ENCODE assay signal across 11 cellular contexts in genomic region chr13:40613954-40614353, GRCh38. TPM values are rescaled to one million over a fixed set of nuclear protein-coding genes. Genes with fewer than 3 reads are reported as not detected.
DNase-seq lines count a peak whose midpoint lies in the region; ATAC-seq and TF ChIP-seq lines count a peak whose summit lies in the region.
"Had no signal": no experiment of that assay in that cellular context is flagged by ENCODE, and none has a peak within 500 bp of the region (broad histone marks: within the 10 kb centered on the region; RNA-seq: fewer than 3 reads in every experiment).

No MANE protein-coding gene starts in this region.

- H3K27ac ChIP-seq in breast epithelium (peak overlapping the region; percentile 13 to 62), mammary epithelial cell (ENCODE audit: insufficient read depth, low read depth, low read length) (no peak overlapping the region), uterus (peak overlapping the region; percentile 70 to 82), ovary (no peak overlapping the region)
- H3K27ac ChIP-seq: RWPE1 had no signal

- H3K9ac ChIP-seq in mammary epithelial cell (ENCODE audit: insufficient read depth, low read length): no peak overlapping the region

- intact Hi-C loops in breast epithelium (cut with DNase I; ENCODE audit: low total_unique reads): no loop called here
- intact Hi-C loops in mammary epithelial cell (cut with micrococcal nuclease): loop anchor here (5.0 kb wide), 1 partner anchor 48 kb away; no protein-coding TSS in a partner anchor
- intact Hi-C loops in uterus (cut with DNase I; ENCODE audit: low total_unique reads): no loop called here
- intact Hi-C loops in ovary (cut with DNase I): no loop called here

- DNase-seq in breast epithelium (ENCODE audit: low spot score in 2 of 2): no peak
- DNase-seq in mammary epithelial cell: no peak
- DNase-seq in central memory CD8-positive, alpha-beta T cell (ENCODE audit: low spot score in 2 of 2): no peak
- DNase-seq in midbrain (lab: John Stamatoyannopoulos, UW): peak; percentile 32
- DNase-seq in uterus: no peak
- DNase-seq in ovary: no peak
- DNase-seq: effector CD8-positive, alpha-beta T cell; GOT3 had no signal

- BruUV-seq in mammary epithelial cell (replicated peaks; lab: Mats Ljungman, UMichigan): no TSS peak

- dilution Hi-C loops in mammary epithelial cell (cut with HindIII; ENCODE audit: low sequenced_read_pairs): no loop called here

- H3K27me3 Mint-ChIP-seq in central memory CD8-positive, alpha-beta T cell: no peaks in the 10 kb centered on the region

- H3K36me3 ChIP-seq in breast epithelium (no peaks in the 10 kb centered on the region), mammary epithelial cell (ENCODE audit: insufficient read depth, low read length) (no peaks in the 10 kb centered on the region), uterus (no peaks in the 10 kb centered on the region), ovary (no peaks in the 10 kb centered on the region)

- TF ChIP-seq EP300 in ovary (IDR thresholded peaks at IDR 0.05): no peak

- in situ Hi-C loops in mammary epithelial cell (cut with MboI; ENCODE audit: low sequenced_read_pairs in 2 of 2): no loop called here

- CTCF ChIA-PET in mammary epithelial cell (lab: Charles Lee; ENCODE audit: low non-redundant PET): no interaction called here

- H3K27me3 ChIP-seq in breast epithelium (no peaks in the 10 kb centered on the region), mammary epithelial cell (ENCODE audit: insufficient read depth, low read length) (no peaks in the 10 kb centered on the region), uterus (no peaks in the 10 kb centered on the region), ovary (no peaks in the 10 kb centered on the region)

- H3K9me3 ChIP-seq in breast epithelium: no peaks in the 10 kb centered on the region
- H3K9me3 ChIP-seq in mammary epithelial cell (replicated peaks; ENCODE audit: insufficient read depth, low read length): no peaks in the 10 kb centered on the region
- no peaks in the 10 kb centered on the region for H3K9me3 ChIP-seq in uterus
- H3K9me3 ChIP-seq in ovary: no peaks in the 10 kb centered on the region

- no peak for TF ChIP-seq CTCF in breast epithelium (IDR thresholded peaks at IDR 0.05)
- no peak for TF ChIP-seq CTCF in mammary epithelial cell (conservative IDR thresholded peaks at IDR 0.05 in 1 of 2, IDR thresholded peaks at IDR 0.05 in 1 of 2; ENCODE audit: extremely low read depth in 1 of 2, insufficient read depth in 1 of 2, low read depth in 1 of 2, low read length in 2 of 2)
- no peak for TF ChIP-seq CTCF in uterus (IDR thresholded peaks at IDR 0.05)
- TF ChIP-seq CTCF in ovary (IDR thresholded peaks at IDR 0.05): no peak

- H3K4me1 Mint-ChIP-seq in central memory CD8-positive, alpha-beta T cell: peaks cover 73% of the 10 kb centered on the region

- H2AFZ ChIP-seq in mammary epithelial cell (ENCODE audit: low read depth, low read length): no peak overlapping the region

- no peaks in the 10 kb centered on the region for H4K20me1 ChIP-seq in mammary epithelial cell (ENCODE audit: insufficient read depth, low read length)

- TF ChIP-seq POLR2A in breast epithelium (IDR thresholded peaks at IDR 0.05) (no peak), uterus (IDR thresholded peaks at IDR 0.05) (no peak), ovary (IDR thresholded peaks at IDR 0.05) (no peak)

- H3K9me3 Mint-ChIP-seq in central memory CD8-positive, alpha-beta T cell: no peaks in the 10 kb centered on the region

- peak overlapping the region; percentile 47 for H3K27ac Mint-ChIP-seq in central memory CD8-positive, alpha-beta T cell (ENCODE audit: low read depth)

- peaks cover 14% of the 10 kb centered on the region for H3K36me3 Mint-ChIP-seq in central memory CD8-positive, alpha-beta T cell (ENCODE audit: insufficient read depth)

- H3K4me2 ChIP-seq in mammary epithelial cell (ENCODE audit: insufficient read depth, low read depth, low read length): no peak overlapping the region

- peak overlapping the region; percentile 75 for H3K4me3 Mint-ChIP-seq in central memory CD8-positive, alpha-beta T cell

- ATAC-seq in central memory CD8-positive, alpha-beta T cell (replicated peaks; ENCODE audit: extremely low read depth, poor library complexity, severe bottlenecking): no peak
- ATAC-seq in HG03108 (IDR thresholded peaks at IDR 0.05; ENCODE audit: unreplicated experiment): no peak
- ATAC-seq in esophagus mucosa: no peak

- H3K4me1 ChIP-seq in breast epithelium: peaks cover 0 to 17% of the 10 kb centered on the region in 2 donors
- H3K4me1 ChIP-seq in mammary epithelial cell (ENCODE audit: insufficient read depth, low read length): peaks cover 16% of the 10 kb centered on the region
- H3K4me1 ChIP-seq in uterus: peaks cover 6 to 24% of the 10 kb centered on the region in 2 donors
- H3K4me1 ChIP-seq in ovary (ENCODE audit: insufficient read depth): peaks cover 47% of the 10 kb centered on the region

- H3K79me2 ChIP-seq in mammary epithelial cell (ENCODE audit: insufficient read depth, low read length): no peaks in the 10 kb centered on the region

- H3K4me3 ChIP-seq in breast epithelium (no peak overlapping the region), mammary epithelial cell (replicated peaks in 1 of 3; ENCODE audit: insufficient read depth in 1 of 3, low read depth in 2 of 3, low read length in 3 of 3) (no peak overlapping the region), uterus (no peak overlapping the region), ovary (no peak overlapping the region)

- 42% methylated on average over 4 of the region's 4 CpGs for WGBS in mammary epithelial cell (ENCODE audit: low coverage, missing lambda C conversion rate)
- 25 to 51% (median 33%) methylated on average over 4 of the region's 4 CpGs for WGBS in ovary, 3 donors

RNA-seq across cellular contexts. Expression of gene FOXO1, which starts 52.5 kb away (rescaled TPM):
- total RNA-seq in breast epithelium (100 to 1,000 TPM in 1 of 3 donors, 10 to 100 TPM in 2; 54.1 to 163 (median 67.2) TPM), mammary epithelial cell (10 to 100 TPM; 10.1 to 23.3 TPM), uterus (100 to 1,000 TPM in 1 of 4 donors, 10 to 100 TPM in 3; 46.8 to 130 (median 60.9) TPM), esophagus mucosa (8.0 TPM), ovary (100 to 1,000 TPM in 6 of 7 donors, 10 to 100 TPM in 1; 95.9 to 157 (median 117) TPM)
- polyA plus RNA-seq in mammary epithelial cell (3.3 TPM), ovary (10 to 100 TPM; 51.5 to 80.1 TPM)
- 15.0 TPM for polyA minus RNA-seq in mammary epithelial cell

Comparison
In these comparisons a context has a peak if more than half of its experiments do, and no peak if none do; other contexts are left out.
1. H3K27ac ChIP-seq: peak in breast epithelium (2 of 2) and uterus (2 of 2); none in mammary epithelial cell (single experiment) and ovary (0 of 2).